27 cellular contexts compared by ENCODE assay signal in the genomic region with DNA sequence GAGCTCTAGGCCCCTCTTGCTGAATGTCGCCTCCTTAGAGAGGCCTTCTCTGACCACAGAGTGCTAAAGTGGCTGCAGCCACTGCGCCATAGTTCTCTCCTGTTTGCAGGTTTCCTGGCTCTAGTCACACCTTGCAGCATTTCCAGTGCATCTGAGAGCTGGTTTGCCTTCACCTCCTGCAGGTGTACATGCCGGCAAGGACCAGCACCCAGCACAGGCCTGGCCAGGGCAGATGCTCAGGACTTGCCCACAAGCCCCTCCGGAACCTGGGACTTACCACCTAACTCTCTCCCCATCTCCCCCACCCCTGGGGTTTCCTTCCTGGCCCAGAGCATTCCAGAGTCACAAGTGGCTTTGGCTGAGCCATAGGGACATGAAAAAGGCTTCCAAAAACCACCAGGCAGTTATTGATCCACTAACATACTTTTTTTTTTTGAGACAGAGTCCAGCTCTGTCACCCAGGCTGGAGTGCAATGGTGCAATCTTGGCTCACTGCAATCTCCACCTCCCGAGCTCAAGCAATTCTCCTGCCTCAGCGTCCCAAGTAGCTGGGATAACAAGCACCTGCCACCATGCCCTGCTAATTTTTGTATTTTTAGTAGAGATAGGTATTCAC. TPM values are rescaled to one million over a fixed set of nuclear protein-coding genes. Genes with fewer than 3 reads are reported as not detected.
DNase-seq lines count a peak whose midpoint lies in the region; ATAC-seq and TF ChIP-seq lines count a peak whose summit lies in the region.
"Had no signal": no experiment of that assay in that cellular context is flagged by ENCODE, and none has a peak within 500 bp of the region (broad histone marks: within the 10 kb centered on the region; RNA-seq: fewer than 3 reads in every experiment).

No MANE protein-coding gene starts in this region.

- no peak for TF ChIP-seq POLR2A in HCT116 (IDR thresholded peaks at IDR 0.05; ENCODE audit: borderline replicate concordance, extremely low read depth, insufficient read depth, insufficient read length)

- H3K4me1 ChIP-seq in HCT116 (ENCODE audit: control insufficient read depth in 1 of 2, insufficient read depth in 2 of 2, low read length in 2 of 2) (peaks cover 24 to 41% of the 10 kb centered on the region in 2 experiments), neuronal stem cell (ENCODE audit: control insufficient read depth in 2 of 2, insufficient read depth in 1 of 2, low read depth in 1 of 2, low read length in 2 of 2) (no peaks in the 10 kb centered on the region)
- H3K4me1 ChIP-seq: gastrocnemius medialis had no signal

- no peak overlapping the region for H3K14ac ChIP-seq in neuronal stem cell (ENCODE audit: low read length)

- RAD21 ChIA-PET in HCT116 (lab: Charles Lee; ENCODE audit: low non-redundant PET in 1 of 2, low total read pairs in 2 of 2, uncharacterized antibody in 2 of 2, unreplicated experiment in 2 of 2) = no interaction called here

- H3K18ac ChIP-seq in neuronal stem cell (ENCODE audit: low read length) = no peak overlapping the region

- H2AK5ac ChIP-seq in neuronal stem cell (ENCODE audit: low read depth, low read length) = no peak overlapping the region

- H3K27me3 Mint-ChIP-seq in activated CD4-positive, alpha-beta T cell treated with anti-CD3 and anti-CD28 coated beads, Interleukin-2, amount 10 ng/mL, durations not matched to agents 7 days and 5 days = no peaks in the 10 kb centered on the region
- no peaks in the 10 kb centered on the region for H3K27me3 Mint-ChIP-seq in dendritic cell treated with granulocyte-macrophage colony-stimulating factor and Interleukin-4, amounts not matched to agents 40 ng/mL and 50 ng/mL, for 4 days
- H3K27me3 Mint-ChIP-seq: naive B cell had no signal

- H3K23ac ChIP-seq in neuronal stem cell (ENCODE audit: low read depth, low read length, poor library complexity) = no peak overlapping the region

- H3K4me2 ChIP-seq in HCT116 (ENCODE audit: low read length) = peak overlapping the region; percentile 44; the same call in 1 of the 2 replicates
- H3K4me2 ChIP-seq in neuronal stem cell (ENCODE audit: insufficient read depth, low read length, poor library complexity, severe bottlenecking) = no peak overlapping the region
- H3K4me2 ChIP-seq: SK-N-SH had no signal

- H3K9me2 ChIP-seq in HCT116 (ENCODE audit: insufficient read depth) = no peaks in the 10 kb centered on the region
- H3K9me2 ChIP-seq: SK-N-SH had no signal

- H3K36me3 ChIP-seq in HCT116 (ENCODE audit: control insufficient read depth in 1 of 2, insufficient read depth in 2 of 2, low read length in 2 of 2) (no peaks in the 10 kb centered on the region; a peak in 1 of 4 replicates), neuronal stem cell (replicated peaks in 1 of 2; ENCODE audit: control insufficient read depth in 2 of 2, insufficient read depth in 2 of 2, low read length in 2 of 2) (no peaks in the 10 kb centered on the region)
- H3K36me3 ChIP-seq: gastrocnemius medialis, left lung, MG63, tibial nerve had no signal

- H2BK120ac ChIP-seq in neuronal stem cell (ENCODE audit: low read depth, low read length) = no peak overlapping the region

- POLR2A ChIA-PET in activated CD4-positive, alpha-beta T cell treated with anti-CD3 and anti-CD28 coated beads, Interleukin-2, amount 10 ng/mL, durations not matched to agents 7 days and 5 days (lab: Charles Lee) = no interaction called here
- POLR2A ChIA-PET in HCT116 (lab: Charles Lee) = no interaction called here

- H3K9me3 ChIP-seq in HCT116 (ENCODE audit: control insufficient read depth in 1 of 2, insufficient read depth in 1 of 2, low read depth in 1 of 2, low read length in 2 of 2) = no peaks in the 10 kb centered on the region
- no peaks in the 10 kb centered on the region for H3K9me3 ChIP-seq in neuronal stem cell (replicated peaks in 1 of 2; ENCODE audit: control insufficient read depth in 2 of 2, insufficient read depth in 1 of 2, low read depth in 1 of 2, low read length in 2 of 2)
- H3K9me3 ChIP-seq: gastrocnemius medialis, left lung, MG63, SK-N-SH, tibial nerve had no signal

- ATAC-seq in HCT116 (no peak), HG03378 (IDR thresholded peaks at IDR 0.05; ENCODE audit: unreplicated experiment) (no peak), GM18520 (IDR thresholded peaks at IDR 0.05; ENCODE audit: unreplicated experiment) (no peak)
- ATAC-seq: gastrocnemius medialis, left lung had no signal

- CTCF ChIA-PET in activated CD4-positive, alpha-beta T cell treated with anti-CD3 and anti-CD28 coated beads, Interleukin-2, amount 10 ng/mL, durations not matched to agents 7 days and 5 days (lab: Charles Lee) = interaction anchor here (1.0 to 2.0 kb wide), 2 partner anchors 10 to 101 kb away, joined by 3 to 9 read pairs; no protein-coding TSS in a partner anchor
- CTCF ChIA-PET in HCT116 (lab: Charles Lee) = no interaction called here

- no peak for TF ChIP-seq CTCF in HCT116 (IDR thresholded peaks at IDR 0.05 in 2 of 3, conservative IDR thresholded peaks at IDR 0.05 in 1 of 3; ENCODE audit: borderline replicate concordance in 1 of 3, insufficient read depth in 1 of 3, low read depth in 2 of 3, low read length in 2 of 3)

- H4K8ac ChIP-seq in neuronal stem cell (ENCODE audit: low read depth, low read length) = no peak overlapping the region

- no peak overlapping the region for H2BK12ac ChIP-seq in neuronal stem cell (ENCODE audit: low read length)

- H3K79me2 ChIP-seq in HCT116 (ENCODE audit: insufficient read depth, low read length) = peaks cover 78% of the 10 kb centered on the region

- H3K9me3 Mint-ChIP-seq in activated CD4-positive, alpha-beta T cell treated with anti-CD3 and anti-CD28 coated beads, Interleukin-2, amount 10 ng/mL, durations not matched to agents 7 days and 5 days = no peaks in the 10 kb centered on the region
- H3K9me3 Mint-ChIP-seq in dendritic cell treated with granulocyte-macrophage colony-stimulating factor and Interleukin-4, amounts not matched to agents 40 ng/mL and 50 ng/mL, for 4 days = no peaks in the 10 kb centered on the region
- H3K9me3 Mint-ChIP-seq: mesothelial cell of epicardium, naive B cell had no signal

- H3K27ac ChIP-seq in HCT116 (ENCODE audit: low read depth, low read length) = no peak overlapping the region
- no peak overlapping the region for H3K27ac ChIP-seq in neuronal stem cell (replicated peaks; ENCODE audit: low read length)
- H3K27ac ChIP-seq: gastrocnemius medialis had no signal

- WGBS in neuronal stem cell (ENCODE audit: extremely low coverage in 2 of 2, insufficient read length in 2 of 2, insufficient replicate concordance in 1 of 2), 2 donors = no CpG with 5 or more reads among the region's 6 CpGs

- no peaks in the 10 kb centered on the region for H4K20me1 ChIP-seq in HCT116 (ENCODE audit: insufficient read depth)

- no peak for TF ChIP-seq RAD21 in HCT116 (IDR thresholded peaks at IDR 0.05; ENCODE audit: low read depth)

- no peaks in the 10 kb centered on the region for H3K27me3 ChIP-seq in HCT116 (ENCODE audit: insufficient read depth, low read length)
- no peaks in the 10 kb centered on the region for H3K27me3 ChIP-seq in neuronal stem cell (ENCODE audit: control insufficient read depth in 3 of 3, insufficient read depth in 3 of 3, low read depth in 1 of 3, low read length in 3 of 3)
- H3K27me3 ChIP-seq: dorsolateral prefrontal cortex, gastrocnemius medialis, left lung, MG63, tibial nerve had no signal

- intact Hi-C loops in HCT116 (cut with micrococcal nuclease) = no loop called here
- intact Hi-C loops in dendritic cell treated with granulocyte-macrophage colony-stimulating factor and Interleukin-4, amounts not matched to agents 40 ng/mL and 50 ng/mL, for 4 days (cut with micrococcal nuclease) = loop anchor here (5.0 kb wide), 2 partner anchors 34 to 74 kb away; no protein-coding TSS in a partner anchor

- BruUV-seq in HCT116 (replicated peaks; lab: Mats Ljungman, UMichigan) = no TSS peak

- peaks cover 2% of the 10 kb centered on the region for H3K79me1 ChIP-seq in neuronal stem cell (ENCODE audit: low read depth, low read length)

- no peak overlapping the region for H2AFZ ChIP-seq in HCT116 (ENCODE audit: low read depth, low read length, poor library complexity, severe bottlenecking)
- H2AFZ ChIP-seq in neuronal stem cell (ENCODE audit: low read length) = no peak overlapping the region

- H3K4me3 Mint-ChIP-seq in activated CD4-positive, alpha-beta T cell treated with anti-CD3 and anti-CD28 coated beads, Interleukin-2, amount 10 ng/mL, durations not matched to agents 7 days and 5 days = no peak overlapping the region
- no peak overlapping the region for H3K4me3 Mint-ChIP-seq in dendritic cell treated with granulocyte-macrophage colony-stimulating factor and Interleukin-4, amounts not matched to agents 40 ng/mL and 50 ng/mL, for 4 days
- H3K4me3 Mint-ChIP-seq: mesothelial cell of epicardium had no signal

- no peak overlapping the region for H2BK15ac ChIP-seq in neuronal stem cell (ENCODE audit: low read length)

- no peak overlapping the region for H4K91ac ChIP-seq in neuronal stem cell (ENCODE audit: low read depth, low read length, poor library complexity)

- H3K9ac ChIP-seq in HCT116 (ENCODE audit: low read length) (no peak overlapping the region), neuronal stem cell (ENCODE audit: low read depth, low read length, poor library complexity) (peak overlapping the region; percentile 34)
- H3K9ac ChIP-seq: SK-N-SH had no signal

- no peak overlapping the region for H2BK5ac ChIP-seq in neuronal stem cell (ENCODE audit: low read length)

- peaks cover 63% of the 10 kb centered on the region for H3K4me1 Mint-ChIP-seq in activated CD4-positive, alpha-beta T cell treated with anti-CD3 and anti-CD28 coated beads, Interleukin-2, amount 10 ng/mL, durations not matched to agents 7 days and 5 days
- peaks cover 97% of the 10 kb centered on the region for H3K4me1 Mint-ChIP-seq in dendritic cell treated with granulocyte-macrophage colony-stimulating factor and Interleukin-4, amounts not matched to agents 40 ng/mL and 50 ng/mL, for 4 days (ENCODE audit: low read depth)
- H3K4me1 Mint-ChIP-seq: mesothelial cell of epicardium had no signal

- H3K4me3 ChIP-seq in HCT116 (replicated peaks in 1 of 2; ENCODE audit: low read depth in 1 of 2, low read length in 2 of 2) = no peak overlapping the region
- H3K4me3 ChIP-seq in neuronal stem cell (ENCODE audit: low read length in 2 of 2) = no peak overlapping the region
- H3K4me3 ChIP-seq: dorsolateral prefrontal cortex, gastrocnemius medialis, left lung, MG63, skin epidermis, tibial nerve had no signal

- H3K27ac Mint-ChIP-seq in activated CD4-positive, alpha-beta T cell treated with anti-CD3 and anti-CD28 coated beads, Interleukin-2, amount 10 ng/mL, durations not matched to agents 7 days and 5 days = peak overlapping the region; percentile 15
- H3K27ac Mint-ChIP-seq in dendritic cell treated with granulocyte-macrophage colony-stimulating factor and Interleukin-4, amounts not matched to agents 40 ng/mL and 50 ng/mL, for 4 days = peak overlapping the region; percentile 67
- H3K27ac Mint-ChIP-seq: mesothelial cell of epicardium had no signal

- no peak overlapping the region for H3K4ac ChIP-seq in neuronal stem cell (ENCODE audit: low read length)

- H3K36me3 Mint-ChIP-seq in activated CD4-positive, alpha-beta T cell treated with anti-CD3 and anti-CD28 coated beads, Interleukin-2, amount 10 ng/mL, durations not matched to agents 7 days and 5 days (ENCODE audit: low read depth) = peaks cover 4% of the 10 kb centered on the region
- peaks cover 8% of the 10 kb centered on the region for H3K36me3 Mint-ChIP-seq in dendritic cell treated with granulocyte-macrophage colony-stimulating factor and Interleukin-4, amounts not matched to agents 40 ng/mL and 50 ng/mL, for 4 days (ENCODE audit: low read depth)
- H3K36me3 Mint-ChIP-seq: mesothelial cell of epicardium, naive B cell had no signal

- DNase-seq in activated CD4-positive, alpha-beta T cell treated with anti-CD3 and anti-CD28 coated beads, Interleukin-2, amount 10 ng/mL, durations not matched to agents 7 days and 5 days = no peak
- no peak for DNase-seq in activated CD4-positive, alpha-beta T cell treated with anti-CD3 and anti-CD28 coated beads, Interleukin-2, amount 50 U/mL, for 48 hours
- DNase-seq in HCT116 (ENCODE audit: low read depth, low spot score) (no peak), neuronal stem cell (ENCODE audit: low spot score) (no peak), NCI-H226 (no peak)
- DNase-seq: activated CD4-positive, alpha-beta T cell treated with anti-CD3 and anti-CD28 coated beads for 48 hours; activated CD8-positive, alpha-beta memory T cell treated with anti-CD3 and anti-CD28 coated beads, Interleukin-2, amount 50 U/mL, for 48 hours; activated effector memory CD4-positive, alpha-beta T cell treated with Interleukin-2 at 50 U/mL for 16 hours; AML-193; DMS153; dorsolateral prefrontal cortex; gastrocnemius medialis; hypothalamus; KBM-7; MG63; naive B cell; NCI-H2029; NCI-H748 treated with DMSO at 0.1 percent for 48 hours; SK-N-SH; stimulated activated CD4-positive, alpha-beta T cell treated with anti-CD3 and anti-CD28 coated beads, Interleukin-1b, Interleukin-23, amount 100 ng/mL, for 48 hours had no signal

RNA-seq across cellular contexts. Expression of a gene that starts 9.1 kb away (rescaled TPM):
- 10 to 100 TPM; 63.7 to 71.0 TPM for total RNA-seq in activated CD4-positive, alpha-beta T cell treated with anti-CD3 and anti-CD28 coated beads, Interleukin-2, amount 10 ng/mL, durations not matched to agents 7 days and 5 days
- 70.2 TPM for total RNA-seq in HCT116 (2021; ENCODE audit: unreplicated experiment)
- 54.0 and 63.9 TPM in 2 replicates for polyA plus RNA-seq in HCT116 (2012)
- polyA plus RNA-seq in neuronal stem cell (2013, experiment 1 of 2) = 22.2 TPM
- 24.0 TPM for polyA plus RNA-seq in neuronal stem cell (2013, experiment 2 of 2)
